In genomic region chr1:219533280-219533679, GRCh38 we compare ENCODE assay signal across 20 cellular contexts.
DNase-seq lines count a peak whose midpoint lies in the region; ATAC-seq and TF ChIP-seq lines count a peak whose summit lies in the region.
"Had no signal": no experiment of that assay in that cellular context is flagged by ENCODE, and none has a peak within 500 bp of the region (broad histone marks: within the 10 kb centered on the region; RNA-seq: fewer than 3 reads in every experiment).

No MANE protein-coding gene starts in this region.

- TF ChIP-seq CTCF in AG10803 (conservative IDR thresholded peaks at IDR 0.05; ENCODE audit: low read length) (no peak), fibroblast of pulmonary artery (IDR thresholded peaks at IDR 0.05; ENCODE audit: low read length, missing control alignments) (no peak), GM13976 (IDR thresholded peaks at IDR 0.05; ENCODE audit: borderline replicate concordance, control extremely low read depth, extremely low read depth, insufficient read depth, missing control alignments) (no peak)

- no peak overlapping the region for H3K9ac ChIP-seq in SK-N-MC (ENCODE audit: insufficient read length)

- DNase-seq in AG10803 (ENCODE audit: low read depth) (peak; percentile 9), SK-N-MC (ENCODE audit: low read depth, low spot score) (peak; percentile 35), fibroblast of pulmonary artery (ENCODE audit: low read depth) (peak; percentile 41), renal cortical epithelial cell (ENCODE audit: low read depth) (peak; percentile 54), GM13976 (ENCODE audit: low spot score) (no peak), G401 (ENCODE audit: low spot score) (no peak)
- no peak for DNase-seq in activated CD4-positive, alpha-beta T cell treated with anti-CD3 and anti-CD28 coated beads, Interleukin-2, amount 50 U/mL, for 48 hours
- DNase-seq: activated CD4-positive, alpha-beta T cell treated with anti-CD3 and anti-CD28 coated beads for 48 hours; activated CD8-positive, alpha-beta memory T cell treated with anti-CD3 and anti-CD28 coated beads, Interleukin-2, amount 10 ng/mL, durations not matched to agents 7 days and 5 days; activated naive CD8-positive, alpha-beta T cell treated with anti-CD3 and anti-CD28 coated beads for 36 hours; glutamatergic neuron; NCI-H748 treated with DMSO at 0.1 percent for 48 hours; SHP77; stimulated activated CD8-positive, alpha-beta memory T cell treated with anti-CD3 and anti-CD28 coated beads, Interleukin-4, amount 100 ng/mL, for 48 hours; substantia nigra; T-helper 1 cell had no signal

- H3K9me3 ChIP-seq in SK-N-MC (ENCODE audit: low read depth, low read length), result no peaks in the 10 kb centered on the region
- H3K9me3 ChIP-seq: vagina had no signal

- in situ Hi-C loops in GM13976 (cut with MboI; ENCODE audit: low sequenced_read_pairs, unreplicated experiment), result no loop called here
- in situ Hi-C loops in G401 (cut with HindIII; ENCODE audit: low sequenced_read_pairs), result no loop called here

- H3K4me3 ChIP-seq in AG10803 (ENCODE audit: low read length) (no peak overlapping the region), SK-N-MC (0 out of 2 replicates have a peak overlapping the region, but pooled peaks have one; percentile 29), fibroblast of pulmonary artery (replicated peaks; ENCODE audit: low read depth, low read length) (no peak overlapping the region)
- H3K4me3 ChIP-seq: cardiac muscle cell, vagina had no signal

- H3K27ac ChIP-seq in SK-N-MC, result peak overlapping the region; percentile 51
- H3K27ac ChIP-seq: cardiac muscle cell, vagina had no signal

- ATAC-seq in HG03280 (IDR thresholded peaks at IDR 0.05; ENCODE audit: unreplicated experiment), result no peak
- ATAC-seq: activated CD8-positive, alpha-beta memory T cell treated with anti-CD3 and anti-CD28 coated beads, Interleukin-2, amount 10 ng/mL, durations not matched to agents 7 days and 5 days; activated T-helper 17 cell treated with anti-CD3 and anti-CD28 coated beads, Interleukin-2, amount 50 U/mL, for 72 hours had no signal

- H3K36me3 ChIP-seq in SK-N-MC (ENCODE audit: insufficient read depth, low read length), result no peaks in the 10 kb centered on the region
- H3K36me3 ChIP-seq: cardiac muscle cell, vagina had no signal

Comparison
In these comparisons a context has a peak if more than half of its experiments do, and no peak if none do; other contexts are left out.
1. DNase-seq: peak in AG10803 (single experiment), SK-N-MC (single experiment), fibroblast of pulmonary artery (single experiment) and renal cortical epithelial cell (single experiment); none in GM13976 (single experiment), activated CD4-positive, alpha-beta T cell treated with anti-CD3 and anti-CD28 coated beads, Interleukin-2, amount 50 U/mL, for 48 hours (0 of 2) and G401 (single experiment).